ENCODE assay signal across 14 cellular contexts in the genomic region with DNA sequence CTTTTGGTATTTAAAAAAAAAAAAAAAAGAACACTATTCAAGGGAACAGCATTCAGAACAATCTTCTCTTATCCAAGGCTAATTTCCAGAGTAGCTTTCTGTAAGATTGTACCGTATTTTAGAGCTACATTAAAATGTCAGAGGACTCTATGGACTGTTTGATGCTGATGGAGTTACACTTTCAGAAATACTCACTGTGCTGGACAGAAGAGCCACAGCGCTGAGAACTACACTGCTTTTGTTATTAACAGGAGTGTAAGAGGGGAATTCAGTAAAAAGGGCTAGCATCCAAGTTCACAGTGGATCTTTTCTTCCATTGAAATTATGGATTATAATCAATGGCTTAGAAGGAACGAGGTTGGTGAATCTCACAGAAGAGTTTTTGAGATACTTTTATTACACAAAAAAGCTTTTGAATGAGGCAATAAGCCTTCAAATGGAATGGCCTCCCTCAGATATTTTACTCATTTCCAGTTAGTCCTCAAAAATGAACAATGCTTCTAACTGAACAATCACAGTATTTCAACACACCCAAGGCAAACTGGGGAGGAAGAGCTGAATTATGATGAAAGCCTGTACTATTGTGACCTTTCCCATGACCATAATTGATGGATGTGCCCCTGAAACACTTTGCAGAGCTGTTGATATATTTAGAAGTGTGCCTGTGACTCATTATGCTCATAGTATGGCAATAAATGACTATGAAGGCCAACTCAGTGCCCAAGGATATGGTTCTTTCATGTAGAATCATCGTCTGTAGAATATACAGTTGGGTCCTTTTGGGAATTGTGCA.
A peak's percentile ranks its signal among the peaks of the same experiment; 100 is the strongest.
DNase-seq lines count a peak whose midpoint lies in the region; ATAC-seq and TF ChIP-seq lines count a peak whose summit lies in the region.
"Had no signal": no experiment of that assay in that cellular context is flagged by ENCODE, and none has a peak within 500 bp of the region (broad histone marks: within the 10 kb centered on the region; RNA-seq: fewer than 3 reads in every experiment).

No MANE protein-coding gene starts in this region.

- ATAC-seq in left lung, result peak; percentile 67
- no peak for ATAC-seq in thoracic aorta (ENCODE audit: insufficient number of reproducible peaks, low FRiP score, low read depth)
- no peak for ATAC-seq in GM21528 (IDR thresholded peaks at IDR 0.05; ENCODE audit: low FRiP score, unreplicated experiment)
- ATAC-seq: activated CD4-positive, alpha-beta T cell treated with anti-CD3 and anti-CD28 coated beads for 36 hours had no signal

- intact Hi-C loops in left lung (cut with DNase I), result no loop called here
- intact Hi-C loops in posterior vena cava (cut with DNase I), result no loop called here

- H3K4me1 ChIP-seq in left lung, result peaks cover 15 to 16% of the 10 kb centered on the region in 2 donors
- peaks cover 14 to 21% of the 10 kb centered on the region in 2 donors for H3K4me1 ChIP-seq in thoracic aorta (ENCODE audit: control insufficient read depth in 1 of 2, low read depth in 2 of 2)
- H3K4me1 ChIP-seq: HAP-1 had no signal

- in situ Hi-C loops in astrocyte of the spinal cord (cut with HindIII; ENCODE audit: low sequenced_read_pairs), result no loop called here

- DNase-seq in HS-5 (ENCODE audit: low read depth), result peak; percentile 74
- peak; percentile 47 for DNase-seq in astrocyte of the spinal cord (ENCODE audit: low read depth, low spot score)
- DNase-seq in left lung, result no peak
- no peak for DNase-seq in thoracic aorta (ENCODE audit: low spot score)
- DNase-seq in posterior vena cava (ENCODE audit: low spot score), result no peak
- DNase-seq in ureter (ENCODE audit: low spot score), result no peak
- no peak for DNase-seq in NCI-H1436 treated with DMSO at 0.1 percent for 48 hours (lab: John Stamatoyannopoulos, UW)
- DNase-seq: activated CD4-positive, alpha-beta T cell treated with anti-CD3 and anti-CD28 coated beads for 36 hours; activated naive CD4-positive, alpha-beta T cell treated with anti-CD3 and anti-CD28 coated beads, Interleukin-2, amount 10 ng/mL, durations not matched to agents 7 days and 5 days; DMS79 treated with DMSO at 0.1 percent for 48 hours; NCI-H1417 treated with DMSO at 0.1 percent for 48 hours; retina had no signal

- H3K9me3 ChIP-seq in left lung (no peaks in the 10 kb centered on the region), thoracic aorta (no peaks in the 10 kb centered on the region)
- H3K9me3 ChIP-seq: HAP-1 had no signal

- H3K27me3 ChIP-seq in left lung (no peaks in the 10 kb centered on the region), thoracic aorta (replicated peaks; ENCODE audit: insufficient read depth) (no peaks in the 10 kb centered on the region)

- H3K4me3 ChIP-seq in astrocyte of the spinal cord (ENCODE audit: low read depth, low read length), result no peak overlapping the region
- H3K4me3 ChIP-seq in left lung, result no peak overlapping the region
- peak overlapping the region; percentile 27 for H3K4me3 ChIP-seq in thoracic aorta
- H3K4me3 ChIP-seq: HAP-1 had no signal

- H3K27ac ChIP-seq in left lung, result peak overlapping the region; percentile 34 to 69
- H3K27ac ChIP-seq in thoracic aorta, result peak overlapping the region in 1 of 2 donors; percentile 27

- TF ChIP-seq CTCF in astrocyte of the spinal cord (IDR thresholded peaks at IDR 0.05; ENCODE audit: low read depth, low read length), result no peak
- TF ChIP-seq CTCF in left lung (IDR thresholded peaks at IDR 0.05), result no peak
- no peak for TF ChIP-seq CTCF in thoracic aorta (IDR thresholded peaks at IDR 0.05)

- H3K36me3 ChIP-seq in left lung (no peaks in the 10 kb centered on the region), thoracic aorta (no peaks in the 10 kb centered on the region)
- H3K36me3 ChIP-seq: HAP-1 had no signal

Comparison
In these comparisons a context has a peak if more than half of its experiments do, and no peak if none do; other contexts are left out.
1. DNase-seq: peak in HS-5 (single experiment) and astrocyte of the spinal cord (single experiment); none in left lung (0 of 2), thoracic aorta (single experiment), posterior vena cava (single experiment), ureter (single experiment) and NCI-H1436 treated with DMSO at 0.1 percent for 48 hours (single experiment).